Comparison of ENCODE assay signal across 25 cellular contexts in genomic region chr5:105616599-105616998, GRCh38.
DNase-seq lines count a peak whose midpoint lies in the region; ATAC-seq, FAIRE-seq and TF ChIP-seq lines count a peak whose summit lies in the region.
"Had no signal": no experiment of that assay in that cellular context is flagged by ENCODE, and none has a peak within 500 bp of the region (broad histone marks: within the 10 kb centered on the region; RNA-seq: fewer than 3 reads in every experiment).

No MANE protein-coding gene starts in this region.

- TF ChIP-seq CTCF in 22Rv1 (IDR thresholded peaks at IDR 0.05) (no peak), D721Med (IDR thresholded peaks at IDR 0.05; ENCODE audit: insufficient read depth, missing control alignments) (no peak)

- H3K4me3 ChIP-seq in H7 (ENCODE audit: insufficient read depth, low read depth, low read length), result no peak overlapping the region
- H3K4me3 ChIP-seq: GM23248, PC-9 had no signal

- peak; percentile 87 for FAIRE-seq in D721Med (lab: Jason Lieb, UNC)

- H3K27ac ChIP-seq in 22Rv1, result 0 out of 2 replicates have a peak overlapping the region, but pooled peaks have one; percentile 12
- H3K27ac ChIP-seq: C4-2B, GM23248, PC-9 had no signal

- ATAC-seq in HG02852 (IDR thresholded peaks at IDR 0.05; ENCODE audit: unreplicated experiment), result no peak
- no peak for ATAC-seq in HG02763 (IDR thresholded peaks at IDR 0.05; ENCODE audit: unreplicated experiment)
- ATAC-seq: CD8-positive, alpha-beta T cell had no signal

- no peaks in the 10 kb centered on the region for H3K36me3 ChIP-seq in H7 (replicated peaks; ENCODE audit: control insufficient read depth, insufficient read depth, low read length)

- H3K27me3 ChIP-seq in H7 (ENCODE audit: control insufficient read depth, insufficient read depth, low read length), result no peaks in the 10 kb centered on the region

- DNase-seq in D721Med (ENCODE audit: insufficient read length, low spot score), result no peak
- peak; percentile 48 for DNase-seq in NCI-H1436 treated with DMSO at 0.1 percent for 48 hours (lab: John Stamatoyannopoulos, UW)
- peak; percentile 43 for DNase-seq in NCI-H82 (lab: John Stamatoyannopoulos, UW)
- no peak for DNase-seq in nucleus accumbens (lab: John Stamatoyannopoulos, UW)
- no peak for DNase-seq in H7
- DNase-seq: Caco-2; CD8-positive, alpha-beta T cell; DMS 273 treated with DMSO at 0.1 percent for 48 hours; GM23248; H9; IMR-90; KG1; MM.1S; NCI-H1417 treated with DMSO at 0.1 percent for 48 hours; NCI-H2029; NCI-H524; NK-92 treated with Interleukin-12 subunit alpha and Interleukin-12 subunit beta, amount 100 ng/mL, for 24 hours; PC-9; Right ventricle myocardium superior; RPMI8226; T-helper 1 cell had no signal

Comparison
In these comparisons a context has a peak if more than half of its experiments do, and no peak if none do; other contexts are left out.
1. DNase-seq: peak in NCI-H1436 treated with DMSO at 0.1 percent for 48 hours (single experiment) and NCI-H82 (single experiment); none in D721Med (single experiment), nucleus accumbens (0 of 56) and H7 (single experiment).